In the genomic region with DNA sequence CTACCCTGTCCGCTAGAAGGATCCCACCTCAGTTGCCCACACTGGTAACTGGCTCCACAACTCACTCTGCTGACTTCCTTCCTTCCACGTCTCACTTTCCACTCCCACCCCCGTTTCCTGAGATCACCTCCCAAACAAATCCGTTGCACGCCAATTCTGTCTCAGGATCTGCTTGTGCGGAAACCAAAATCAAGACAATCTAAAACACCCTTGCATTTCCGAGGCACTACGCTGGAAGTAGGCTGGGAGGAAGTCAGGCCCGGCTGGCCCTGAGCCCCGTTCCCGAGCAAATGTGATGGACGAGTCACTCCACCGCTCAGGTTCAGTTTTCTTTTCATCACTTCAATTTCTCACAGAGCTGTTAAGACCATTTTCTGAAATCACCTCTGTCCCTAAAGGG, we compare ENCODE assay signal across 1 cellular context.
TF ChIP-seq lines count a peak whose summit lies in the region.

No MANE protein-coding gene starts in this region.

TF ChIP-seq in A549, 52 proteins besides CTCF, POLR2A, EP300 and RAD21:
- TF ChIP-seq, protein P1, sequence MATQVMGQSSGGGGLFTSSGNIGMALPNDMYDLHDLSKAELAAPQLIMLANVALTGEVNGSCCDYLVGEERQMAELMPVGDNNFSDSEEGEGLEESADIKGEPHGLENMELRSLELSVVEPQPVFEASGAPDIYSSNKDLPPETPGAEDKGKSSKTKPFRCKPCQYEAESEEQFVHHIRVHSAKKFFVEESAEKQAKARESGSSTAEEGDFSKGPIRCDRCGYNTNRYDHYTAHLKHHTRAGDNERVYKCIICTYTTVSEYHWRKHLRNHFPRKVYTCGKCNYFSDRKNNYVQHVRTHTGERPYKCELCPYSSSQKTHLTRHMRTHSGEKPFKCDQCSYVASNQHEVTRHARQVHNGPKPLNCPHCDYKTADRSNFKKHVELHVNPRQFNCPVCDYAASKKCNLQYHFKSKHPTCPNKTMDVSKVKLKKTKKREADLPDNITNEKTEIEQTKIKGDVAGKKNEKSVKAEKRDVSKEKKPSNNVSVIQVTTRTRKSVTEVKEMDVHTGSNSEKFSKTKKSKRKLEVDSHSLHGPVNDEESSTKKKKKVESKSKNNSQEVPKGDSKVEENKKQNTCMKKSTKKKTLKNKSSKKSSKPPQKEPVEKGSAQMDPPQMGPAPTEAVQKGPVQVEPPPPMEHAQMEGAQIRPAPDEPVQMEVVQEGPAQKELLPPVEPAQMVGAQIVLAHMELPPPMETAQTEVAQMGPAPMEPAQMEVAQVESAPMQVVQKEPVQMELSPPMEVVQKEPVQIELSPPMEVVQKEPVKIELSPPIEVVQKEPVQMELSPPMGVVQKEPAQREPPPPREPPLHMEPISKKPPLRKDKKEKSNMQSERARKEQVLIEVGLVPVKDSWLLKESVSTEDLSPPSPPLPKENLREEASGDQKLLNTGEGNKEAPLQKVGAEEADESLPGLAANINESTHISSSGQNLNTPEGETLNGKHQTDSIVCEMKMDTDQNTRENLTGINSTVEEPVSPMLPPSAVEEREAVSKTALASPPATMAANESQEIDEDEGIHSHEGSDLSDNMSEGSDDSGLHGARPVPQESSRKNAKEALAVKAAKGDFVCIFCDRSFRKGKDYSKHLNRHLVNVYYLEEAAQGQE (IDR thresholded peaks at IDR 0.05) = no peak
- no peak for TF ChIP-seq MAFK (IDR thresholded peaks at IDR 0.05; ENCODE audit: partially characterized antibody)
